8 cellular contexts compared by ENCODE assay signal in genomic region chr15:70095387-70096214, GRCh38. TPM values are rescaled to one million over a fixed set of nuclear protein-coding genes. Genes with fewer than 3 reads are reported as not detected.
DNase-seq lines count a peak whose midpoint lies in the region; ATAC-seq and TF ChIP-seq lines count a peak whose summit lies in the region.

No MANE protein-coding gene starts in this region.

- no peaks in the 10 kb centered on the region for H3K9me3 ChIP-seq in ascending aorta

- H3K27me3 ChIP-seq in H7 (ENCODE audit: control insufficient read depth, insufficient read depth, low read length) (peaks cover 2% of the 10 kb centered on the region; the same call in 1 of the 2 replicates), ascending aorta (no peaks in the 10 kb centered on the region)

- H3K27ac ChIP-seq in ascending aorta, result peak overlapping the region; percentile 92 to 94

- TF ChIP-seq CTCF in ascending aorta (IDR thresholded peaks at IDR 0.05), result no peak

- no peak for ATAC-seq in GM21423 (IDR thresholded peaks at IDR 0.05; ENCODE audit: unreplicated experiment)

- H3K36me3 ChIP-seq in H7 (replicated peaks; ENCODE audit: control insufficient read depth, insufficient read depth, low read length), result no peaks in the 10 kb centered on the region; the same call in none of the 2 replicates
- peaks cover 0 to 16% of the 10 kb centered on the region in 2 donors for H3K36me3 ChIP-seq in ascending aorta

- DNase-seq in H7 (peak; percentile 93), RPMI8226 (peak; percentile 77), ascending aorta (ENCODE audit: low spot score in 2 of 2) (peak in 1 of 2 donors; percentile 73), islet precursor cell (peak; percentile 86), putamen (ENCODE audit: low spot score) (no peak), pons (ENCODE audit: low spot score) (no peak)
- DNase-seq in stimulated activated CD4-positive, alpha-beta T cell treated with anti-CD3 and anti-CD28 coated beads, Interleukin-1b, Interleukin-23, amount 100 ng/mL, for 48 hours, result peak; percentile 41

- intact Hi-C loops in ascending aorta (cut with DNase I), result loop anchor here (2.0 to 5.0 kb wide), 7 partner anchors 87 to 633 kb away; no protein-coding TSS in a partner anchor

- H3K4me1 ChIP-seq in ascending aorta, result peaks cover 13 to 40% of the 10 kb centered on the region in 2 donors

- H3K4me3 ChIP-seq in H7 (ENCODE audit: insufficient read depth, low read depth, low read length), result peak overlapping the region; percentile 84
- peak overlapping the region; percentile 85 to 89 for H3K4me3 ChIP-seq in ascending aorta

RNA-seq across cellular contexts. Expression of gene TLE3, which starts 2.1 kb away (rescaled TPM):
- 83.5 and 108 TPM in 2 replicates for total RNA-seq in H7 (2014; rRNA removed; shearing (Covaris generic))
- 76.4 TPM for total RNA-seq in ascending aorta

Comparison
In these comparisons a context has a peak if more than half of its experiments do, and no peak if none do; other contexts are left out.
1. DNase-seq: peak in H7 (single experiment), RPMI8226 (single experiment), islet precursor cell (single experiment) and stimulated activated CD4-positive, alpha-beta T cell treated with anti-CD3 and anti-CD28 coated beads, Interleukin-1b, Interleukin-23, amount 100 ng/mL, for 48 hours (single experiment); none in putamen (single experiment) and pons (single experiment).